In genomic region chr17:32142038-32142856, GRCh38 we compare ENCODE assay signal across 8 cellular contexts. TPM values are rescaled to one million over a fixed set of nuclear protein-coding genes. Genes with fewer than 3 reads are reported as not detected.
DNase-seq lines count a peak whose midpoint lies in the region; ATAC-seq and TF ChIP-seq lines count a peak whose summit lies in the region.

TSS of gene RHOT1 (plus strand) at chr17:32142502. CDS start at chr17:32142693, 191 bp downstream.

- no peaks in the 10 kb centered on the region for H3K36me3 ChIP-seq in mammary epithelial cell (ENCODE audit: insufficient read depth, low read length)

- peak within 1 kb of the TSS; percentile 92 for H3K4me2 ChIP-seq in mammary epithelial cell (ENCODE audit: insufficient read depth, low read depth, low read length)

- H3K27me3 ChIP-seq in mammary epithelial cell (ENCODE audit: insufficient read depth, low read length), result no peaks in the 10 kb centered on the region

- intact Hi-C loops in mammary epithelial cell (cut with micrococcal nuclease), result loop anchor here (2.0 kb wide), 1 partner anchor 21 kb away; no protein-coding TSS in a partner anchor

- H3K27ac ChIP-seq in VCaP (peak within 1 kb of the TSS; percentile 96), mammary epithelial cell (ENCODE audit: insufficient read depth, low read depth, low read length) (peak within 1 kb of the TSS; percentile 70)

- ATAC-seq in HG03039 (IDR thresholded peaks at IDR 0.05; ENCODE audit: unreplicated experiment), result peak; percentile 66

- in situ Hi-C loops in mammary epithelial cell (cut with MboI; ENCODE audit: low sequenced_read_pairs in 2 of 2), result loop anchor here in 1 of 2 donors (5.0 kb wide), 1 partner anchor 135 kb away; the partner anchor contains the start of gene LRRC37B

- H3K79me2 ChIP-seq in mammary epithelial cell (ENCODE audit: insufficient read depth, low read length), result peaks cover 41% of the 10 kb centered on the region

- peak within 1 kb of the TSS; percentile 75 to 100 (median 100) for H3K4me3 ChIP-seq in mammary epithelial cell (replicated peaks in 1 of 3; ENCODE audit: insufficient read depth in 1 of 3, low read depth in 2 of 3, low read length in 3 of 3)

- DNase-seq in SIG-M5 treated with dmso at 0.1 percent for 504 hours (lab: John Stamatoyannopoulos, UW; ENCODE audit: unreplicated experiment), result peak; percentile 80
- no peak for DNase-seq in SIG-M5 (lab: John Stamatoyannopoulos, UW)
- peak; percentile 84 for DNase-seq in NCI-H2107 treated with DMSO at 0.1 percent for 48 hours (lab: John Stamatoyannopoulos, UW; ENCODE audit: unreplicated experiment)
- DNase-seq in mammary epithelial cell, result peak; percentile 86
- DNase-seq in iris pigment epithelial cell (ENCODE audit: low read depth), result peak; percentile 93
- DNase-seq in stimulated activated CD4-positive, alpha-beta T cell treated with anti-CD3 and anti-CD28 coated beads, Interleukin-12 subunit alpha, Interleukin-12 subunit beta, amount 100 ng/mL, for 4 hours, result peak; percentile 73

- H3K9ac ChIP-seq in mammary epithelial cell (ENCODE audit: insufficient read depth, low read length), result peak within 1 kb of the TSS; percentile 84

- H3K9me3 ChIP-seq in mammary epithelial cell (replicated peaks; ENCODE audit: insufficient read depth, low read length), result no peaks in the 10 kb centered on the region

- dilution Hi-C loops in mammary epithelial cell (cut with HindIII; ENCODE audit: low sequenced_read_pairs), result no loop called here

- 0% methylated on average over 10 of the region's 84 CpGs for WGBS in mammary epithelial cell (ENCODE audit: low coverage, missing lambda C conversion rate)

- peak; percentile 96 for TF ChIP-seq CTCF in VCaP (conservative IDR thresholded peaks at IDR 0.05)
- TF ChIP-seq CTCF in mammary epithelial cell (conservative IDR thresholded peaks at IDR 0.05 in 1 of 2, IDR thresholded peaks at IDR 0.05 in 1 of 2; ENCODE audit: extremely low read depth in 1 of 2, insufficient read depth in 1 of 2, low read depth in 1 of 2, low read length in 2 of 2), result peak; percentile 13 to 63

- H3K4me1 ChIP-seq in mammary epithelial cell (ENCODE audit: insufficient read depth, low read length), result peaks cover 13% of the 10 kb centered on the region

- H2AFZ ChIP-seq in mammary epithelial cell (ENCODE audit: low read depth, low read length), result peak within 1 kb of the TSS; percentile 99

- no TSS peak for BruUV-seq in mammary epithelial cell (replicated peaks; lab: Mats Ljungman, UMichigan)

- CTCF ChIA-PET in mammary epithelial cell (lab: Charles Lee; ENCODE audit: low non-redundant PET), result interaction anchor here (0.8 to 1.2 kb wide), 2 partner anchors 136 to 644 kb away, joined by 4 to 5 read pairs; partner anchors contain the start of gene LRRC37B

- H4K20me1 ChIP-seq in mammary epithelial cell (ENCODE audit: insufficient read depth, low read length), result no peaks in the 10 kb centered on the region

RNA-seq across cellular contexts. Expression of gene RHOT1, which starts in this region (rescaled TPM):
- 10 to 100 TPM; 20.3 to 28.3 TPM for total RNA-seq in mammary epithelial cell
- 14.7 TPM for polyA plus RNA-seq in mammary epithelial cell
- 25.9 TPM for polyA minus RNA-seq in mammary epithelial cell
